ENCODE assay signal across 1 cellular context in the genomic region with DNA sequence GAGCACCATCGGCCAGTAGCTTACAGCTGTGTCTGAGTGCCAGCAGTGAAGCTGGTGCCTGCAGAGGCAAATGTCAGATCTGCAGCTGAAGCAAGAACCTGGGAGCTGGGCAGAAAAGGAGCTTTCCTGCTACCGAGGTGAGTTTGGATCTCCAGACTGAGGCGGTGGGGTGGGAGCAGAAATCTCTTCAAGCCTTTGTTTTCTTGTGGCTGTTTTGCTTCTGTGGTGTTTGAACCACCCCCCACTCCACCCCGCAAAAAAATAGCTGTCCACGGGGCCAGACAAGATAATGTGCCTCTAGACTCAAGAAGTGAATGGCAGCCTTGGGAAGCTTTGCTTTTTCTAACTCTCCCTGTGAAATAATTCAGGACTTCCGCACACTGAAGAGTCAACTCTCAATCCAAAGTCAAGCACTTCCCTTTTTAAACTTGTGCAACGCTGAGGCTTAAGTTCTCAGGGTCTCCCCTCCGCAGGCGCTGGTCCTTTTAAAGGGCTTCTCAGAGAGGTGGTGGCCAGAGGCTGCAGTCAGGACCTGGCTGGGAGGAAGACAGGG.
TF ChIP-seq lines count a peak whose summit lies in the region.

No MANE protein-coding gene starts in this region.

TF ChIP-seq in WTC11, 78 proteins besides CTCF, POLR2A, EP300 and RAD21 (continued from another document):
- TF ChIP-seq, protein P1, sequence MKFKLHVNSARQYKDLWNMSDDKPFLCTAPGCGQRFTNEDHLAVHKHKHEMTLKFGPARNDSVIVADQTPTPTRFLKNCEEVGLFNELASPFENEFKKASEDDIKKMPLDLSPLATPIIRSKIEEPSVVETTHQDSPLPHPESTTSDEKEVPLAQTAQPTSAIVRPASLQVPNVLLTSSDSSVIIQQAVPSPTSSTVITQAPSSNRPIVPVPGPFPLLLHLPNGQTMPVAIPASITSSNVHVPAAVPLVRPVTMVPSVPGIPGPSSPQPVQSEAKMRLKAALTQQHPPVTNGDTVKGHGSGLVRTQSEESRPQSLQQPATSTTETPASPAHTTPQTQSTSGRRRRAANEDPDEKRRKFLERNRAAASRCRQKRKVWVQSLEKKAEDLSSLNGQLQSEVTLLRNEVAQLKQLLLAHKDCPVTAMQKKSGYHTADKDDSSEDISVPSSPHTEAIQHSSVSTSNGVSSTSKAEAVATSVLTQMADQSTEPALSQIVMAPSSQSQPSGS (CRISPR knock-in tag; IDR thresholded peaks at IDR 0.05; ENCODE audit: borderline replicate concordance, low read depth) = no peak
- TF ChIP-seq, protein P2, sequence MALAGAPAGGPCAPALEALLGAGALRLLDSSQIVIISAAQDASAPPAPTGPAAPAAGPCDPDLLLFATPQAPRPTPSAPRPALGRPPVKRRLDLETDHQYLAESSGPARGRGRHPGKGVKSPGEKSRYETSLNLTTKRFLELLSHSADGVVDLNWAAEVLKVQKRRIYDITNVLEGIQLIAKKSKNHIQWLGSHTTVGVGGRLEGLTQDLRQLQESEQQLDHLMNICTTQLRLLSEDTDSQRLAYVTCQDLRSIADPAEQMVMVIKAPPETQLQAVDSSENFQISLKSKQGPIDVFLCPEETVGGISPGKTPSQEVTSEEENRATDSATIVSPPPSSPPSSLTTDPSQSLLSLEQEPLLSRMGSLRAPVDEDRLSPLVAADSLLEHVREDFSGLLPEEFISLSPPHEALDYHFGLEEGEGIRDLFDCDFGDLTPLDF (CRISPR knock-in tag; IDR thresholded peaks at IDR 0.05) = no peak
